Comparison of ENCODE assay signal across 9 cellular contexts in genomic region chr3:149816986-149817385, GRCh38. TPM values are rescaled to one million over a fixed set of nuclear protein-coding genes. Genes with fewer than 3 reads are reported as not detected.
DNase-seq lines count a peak whose midpoint lies in the region; ATAC-seq and TF ChIP-seq lines count a peak whose summit lies in the region.
"Had no signal": no experiment of that assay in that cellular context is flagged by ENCODE, and none has a peak within 500 bp of the region (broad histone marks: within the 10 kb centered on the region; RNA-seq: fewer than 3 reads in every experiment).

No MANE protein-coding gene starts in this region.

- H2AFZ ChIP-seq in PC-3 (ENCODE audit: low read length) = no peak overlapping the region

- no peaks in the 10 kb centered on the region for H3K27me3 ChIP-seq in PC-3 (ENCODE audit: low read length)
- no peaks in the 10 kb centered on the region for H3K27me3 ChIP-seq in skeletal muscle satellite cell (ENCODE audit: control insufficient read depth, insufficient read depth, low read length)
- no peaks in the 10 kb centered on the region for H3K27me3 ChIP-seq in ovary

- H3K4me2 ChIP-seq in PC-3 (ENCODE audit: low read length) (peak overlapping the region; percentile 94), skeletal muscle satellite cell (ENCODE audit: low read length) (peak overlapping the region; percentile 54)

- H3K9me3 ChIP-seq in PC-3 (ENCODE audit: low read length) (no peaks in the 10 kb centered on the region), skeletal muscle satellite cell (replicated peaks; ENCODE audit: low read length) (no peaks in the 10 kb centered on the region), ovary (no peaks in the 10 kb centered on the region)

- POLR2A ChIA-PET in PC-3 (lab: Charles Lee; ENCODE audit: unreplicated experiment) = no interaction called here

- no peak for ATAC-seq in PC-3
- ATAC-seq in GM21529 (IDR thresholded peaks at IDR 0.05; ENCODE audit: unreplicated experiment) = no peak

- 49 to 64% (median 56%) methylated on average over 2 of the region's 2 CpGs for WGBS in ovary, 3 donors

- H3K9me2 ChIP-seq in PC-3 (replicated peaks; ENCODE audit: low read length) = no peaks in the 10 kb centered on the region

- no peaks in the 10 kb centered on the region for H3F3A ChIP-seq in PC-3 (ENCODE audit: low read length, unreplicated experiment)

- BruUV-seq in PC-3 (replicated peaks; lab: Mats Ljungman, UMichigan) = no TSS peak

- no peak for TF ChIP-seq EP300 in ovary (IDR thresholded peaks at IDR 0.05)

- no peak overlapping the region for H3K4me3 ChIP-seq in PC-3 (ENCODE audit: low read length)
- H3K4me3 ChIP-seq in epithelial cell of proximal tubule (ENCODE audit: low read depth, low read length) = no peak overlapping the region
- no peak overlapping the region for H3K4me3 ChIP-seq in skeletal muscle satellite cell (ENCODE audit: low read length)
- H3K4me3 ChIP-seq in ovary = no peak overlapping the region
- no peak overlapping the region for H3K4me3 ChIP-seq in coronary artery

- DNase-seq in GM13977 (ENCODE audit: low spot score) = peak; percentile 8
- DNase-seq in PC-3 = peak; percentile 70
- DNase-seq in epithelial cell of proximal tubule (ENCODE audit: low read depth) = peak; percentile 18
- DNase-seq in ovary = no peak
- no peak for DNase-seq in coronary artery (ENCODE audit: low spot score)
- DNase-seq: NCI-H1417, occipital lobe had no signal

- no peaks in the 10 kb centered on the region for H3K36me3 ChIP-seq in PC-3 (ENCODE audit: low read depth, low read length)
- no peaks in the 10 kb centered on the region for H3K36me3 ChIP-seq in skeletal muscle satellite cell (ENCODE audit: insufficient read depth, low read length)
- no peaks in the 10 kb centered on the region for H3K36me3 ChIP-seq in ovary

- H4K20me1 ChIP-seq in PC-3 (ENCODE audit: low read length) = peaks cover 47% of the 10 kb centered on the region

- TF ChIP-seq POLR2A in ovary (IDR thresholded peaks at IDR 0.05) = no peak

- H3K27ac ChIP-seq in PC-3 (ENCODE audit: low read length) (peak overlapping the region; percentile 18), ovary (no peak overlapping the region), coronary artery (peak overlapping the region in 1 of 2 donors; percentile 69)

- peaks cover 85% of the 10 kb centered on the region for H3K79me2 ChIP-seq in PC-3 (ENCODE audit: low read length)

- CTCF ChIA-PET in PC-3 (lab: Charles Lee) = no interaction called here

- H3K4me1 ChIP-seq in PC-3 (ENCODE audit: insufficient read depth, low read length) = peaks cover 45% of the 10 kb centered on the region
- peaks cover 33% of the 10 kb centered on the region for H3K4me1 ChIP-seq in skeletal muscle satellite cell (ENCODE audit: control insufficient read depth, insufficient read depth, low read length)
- peaks cover 7% of the 10 kb centered on the region for H3K4me1 ChIP-seq in ovary (ENCODE audit: insufficient read depth)

- intact Hi-C loops in PC-3 (cut with micrococcal nuclease) (no loop called here), ovary (cut with DNase I) (no loop called here)

- in situ Hi-C loops in GM13977 (cut with MboI; ENCODE audit: low pct_unique_long_range_greater_than_20kb, low sequenced_read_pairs, unreplicated experiment) = no loop called here

- H3K9ac ChIP-seq in PC-3 (ENCODE audit: low read length) (no peak overlapping the region), skeletal muscle satellite cell (ENCODE audit: low read depth, low read length) (no peak overlapping the region)

- TF ChIP-seq CTCF in GM13977 (IDR thresholded peaks at IDR 0.05; ENCODE audit: extremely low read depth, insufficient read depth, missing control alignments) = no peak
- TF ChIP-seq CTCF in PC-3 (conservative IDR thresholded peaks at IDR 0.05; ENCODE audit: low read depth, low read length) = no peak
- TF ChIP-seq CTCF in epithelial cell of proximal tubule (conservative IDR thresholded peaks at IDR 0.05; ENCODE audit: low read depth, low read length) = no peak
- TF ChIP-seq CTCF in ovary (IDR thresholded peaks at IDR 0.05) = no peak
- no peak for TF ChIP-seq CTCF in coronary artery (IDR thresholded peaks at IDR 0.05)

RNA-seq across cellular contexts. Expression of gene RNF13, which starts 4.0 kb away (rescaled TPM):
- total RNA-seq in PC-3 (2014; rRNA removed) (33.8 and 43.1 TPM in 2 replicates), epithelial cell of proximal tubule (22.7 and 27.1 TPM in 2 replicates), ovary (10 to 100 TPM; 49.4 to 89.4 (median 55.2) TPM)
- total RNA-seq in skeletal muscle satellite cell (2012; rRNA removed) = 45.6 and 64.9 TPM in 2 replicates
- 10 to 100 TPM; 52.5 to 54.1 TPM for polyA plus RNA-seq in ovary

RNA-seq across cellular contexts. Expression of gene ANKUB1, which starts 24.6 kb away (rescaled TPM):
- total RNA-seq in PC-3 (2014; rRNA removed) (not detected in 2 replicates), epithelial cell of proximal tubule (not detected in 2 replicates), ovary (1 to 10 TPM in 1 of 7 donors, under 1 TPM in 4, not detected in 2; 0.10 to 3.8 (median 0.48) TPM)
- total RNA-seq in skeletal muscle satellite cell (2012; rRNA removed) = not detected in 2 replicates
- not detected for polyA plus RNA-seq in ovary

Comparison
In these comparisons a context has a peak if more than half of its experiments do, and no peak if none do; other contexts are left out.
1. DNase-seq: peak in GM13977 (single experiment), PC-3 (single experiment) and epithelial cell of proximal tubule (single experiment); none in ovary (0 of 5) and coronary artery (single experiment).